Comparison of ENCODE assay signal across 18 cellular contexts in the genomic region with DNA sequence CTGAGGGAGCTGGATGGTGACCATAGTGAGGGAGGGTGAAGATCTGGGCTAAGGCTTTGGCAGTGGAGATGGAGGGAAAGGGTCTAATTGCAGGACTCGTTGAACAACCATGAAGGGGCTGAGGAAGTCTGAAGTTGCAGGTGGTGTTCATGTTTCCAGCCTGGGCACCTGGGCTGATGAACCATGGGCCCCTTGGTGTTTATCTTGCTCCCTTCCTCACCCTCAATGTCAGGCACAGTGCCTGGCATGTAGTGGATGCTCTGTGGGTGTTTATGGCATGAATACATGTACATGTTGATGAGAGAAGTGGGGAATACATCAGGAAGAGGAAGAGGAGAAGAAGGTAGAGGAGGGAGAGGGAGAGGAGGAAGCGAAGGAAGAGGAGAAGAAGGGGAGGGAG. TPM values are rescaled to one million over a fixed set of nuclear protein-coding genes. Genes with fewer than 3 reads are reported as not detected.
DNase-seq lines count a peak whose midpoint lies in the region; ATAC-seq and TF ChIP-seq lines count a peak whose summit lies in the region.
"Had no signal": no experiment of that assay in that cellular context is flagged by ENCODE, and none has a peak within 500 bp of the region (broad histone marks: within the 10 kb centered on the region; RNA-seq: fewer than 3 reads in every experiment).

No MANE protein-coding gene starts in this region.

- H3K9me3 Mint-ChIP-seq in endodermal cell (no peaks in the 10 kb centered on the region), type B pancreatic cell (no peaks in the 10 kb centered on the region)
- H3K9me3 Mint-ChIP-seq: CD8-positive, alpha-beta memory T cell; GM23338; HFFc6 had no signal

- WGBS in endodermal cell (ENCODE audit: insufficient coverage in 1 of 2, insufficient read length in 1 of 2), 2 experiments: 88 to 100% methylated on average over 1 to 2 of the region's 2 CpGs
- WGBS in psoas muscle, 3 donors: 53 to 74% (median 68%) methylated on average over 2 of the region's 2 CpGs

- H3K36me3 Mint-ChIP-seq in endodermal cell (ENCODE audit: low read depth): no peaks in the 10 kb centered on the region
- no peaks in the 10 kb centered on the region for H3K36me3 Mint-ChIP-seq in type B pancreatic cell
- H3K36me3 Mint-ChIP-seq: CD4-positive, CD25-positive, alpha-beta regulatory T cell; CD8-positive, alpha-beta memory T cell; IgD-negative memory B cell had no signal

- DNase-seq in adipocyte (ENCODE audit: low read depth) (no peak), endodermal cell (peak; percentile 13), psoas muscle (no peak), type B pancreatic cell (ENCODE audit: extremely low spot score, unreplicated experiment) (peak; percentile 32), midbrain (lab: John Stamatoyannopoulos, UW) (no peak), head of caudate nucleus (no peak)
- DNase-seq: ACHN; BE2C; C1 segment of cervical spinal cord; CD4-positive, CD25-positive, alpha-beta regulatory T cell; CD8-positive, alpha-beta memory T cell; COR-L47; HFFc6 had no signal

- intact Hi-C loops in psoas muscle (cut with DNase I) (no loop called here), head of caudate nucleus (cut with DNase I) (no loop called here)

- H3K4me3 ChIP-seq in adipocyte (ENCODE audit: low read length): peak overlapping the region; percentile 68
- no peak overlapping the region for H3K4me3 ChIP-seq in endodermal cell (ENCODE audit: low read length)
- H3K4me3 ChIP-seq in psoas muscle: no peak overlapping the region
- H3K4me3 ChIP-seq: GM23338 had no signal

- H3K4me1 ChIP-seq in adipocyte (ENCODE audit: control insufficient read depth, insufficient read depth, low read length) (peaks cover 45% of the 10 kb centered on the region), endodermal cell (ENCODE audit: control insufficient read depth, insufficient read depth, low read length) (no peaks in the 10 kb centered on the region), psoas muscle (peaks cover 5% of the 10 kb centered on the region)
- H3K4me1 ChIP-seq: BE2C had no signal

- H3K27me3 Mint-ChIP-seq in endodermal cell (ENCODE audit: insufficient read depth) (no peaks in the 10 kb centered on the region), type B pancreatic cell (peaks cover 2% of the 10 kb centered on the region)

- TF ChIP-seq CTCF in endodermal cell (conservative IDR thresholded peaks at IDR 0.05) (no peak), psoas muscle (IDR thresholded peaks at IDR 0.05) (no peak), type B pancreatic cell (conservative IDR thresholded peaks at IDR 0.05) (no peak)

- H3K4me1 Mint-ChIP-seq in endodermal cell (no peaks in the 10 kb centered on the region), type B pancreatic cell (ENCODE audit: unreplicated experiment) (no peaks in the 10 kb centered on the region)
- H3K4me1 Mint-ChIP-seq: CD4-positive, CD25-positive, alpha-beta regulatory T cell; CD8-positive, alpha-beta memory T cell; IgD-negative memory B cell had no signal

- no peak overlapping the region for H3K4me3 Mint-ChIP-seq in endodermal cell
- H3K4me3 Mint-ChIP-seq in type B pancreatic cell: no peak overlapping the region
- H3K4me3 Mint-ChIP-seq: CD4-positive, CD25-positive, alpha-beta regulatory T cell; CD8-positive, alpha-beta memory T cell; GM23338; HFFc6; IgD-negative memory B cell had no signal

- no peak for ATAC-seq in psoas muscle
- ATAC-seq in GM18870 (IDR thresholded peaks at IDR 0.05; ENCODE audit: unreplicated experiment): no peak
- ATAC-seq: GM23338, HCT116 had no signal

- H3K9ac ChIP-seq in adipocyte (ENCODE audit: low read length) (peak overlapping the region; percentile 81), endodermal cell (ENCODE audit: extremely low read depth, low read length, poor library complexity, severe bottlenecking) (no peak overlapping the region)

- no peaks in the 10 kb centered on the region for H3K27me3 ChIP-seq in adipocyte (replicated peaks; ENCODE audit: control insufficient read depth, insufficient read depth, low read length)
- H3K27me3 ChIP-seq in endodermal cell (ENCODE audit: control insufficient read depth, insufficient read depth, low read length, poor library complexity, severe bottlenecking): no peaks in the 10 kb centered on the region
- H3K27me3 ChIP-seq in psoas muscle (ENCODE audit: insufficient read depth in 3 of 3, low read length in 2 of 3): no peaks in the 10 kb centered on the region
- H3K27me3 ChIP-seq: BE2C had no signal

- H3K36me3 ChIP-seq in adipocyte (ENCODE audit: control insufficient read depth, insufficient read depth, low read length, severe bottlenecking) (no peaks in the 10 kb centered on the region), endodermal cell (ENCODE audit: control insufficient read depth, insufficient read depth, low read length) (no peaks in the 10 kb centered on the region), psoas muscle (ENCODE audit: insufficient read depth in 1 of 2, low read depth in 1 of 2) (no peaks in the 10 kb centered on the region)
- H3K36me3 ChIP-seq: BE2C had no signal

- H3K27ac ChIP-seq in endodermal cell (ENCODE audit: low read depth, low read length) (no peak overlapping the region), psoas muscle (peak overlapping the region; percentile 41)
- H3K27ac ChIP-seq: HL-60 had no signal

- H3K9me3 ChIP-seq in adipocyte (ENCODE audit: control insufficient read depth, low read length): no peaks in the 10 kb centered on the region
- no peaks in the 10 kb centered on the region for H3K9me3 ChIP-seq in endodermal cell (ENCODE audit: control insufficient read depth, low read length)
- H3K9me3 ChIP-seq in psoas muscle: no peaks in the 10 kb centered on the region
- H3K9me3 ChIP-seq: BE2C had no signal

- H3K27ac Mint-ChIP-seq in endodermal cell (no peak overlapping the region), type B pancreatic cell (no peak overlapping the region)
- H3K27ac Mint-ChIP-seq: CD4-positive, CD25-positive, alpha-beta regulatory T cell; CD8-positive, alpha-beta memory T cell; GM23338; HFFc6; IgD-negative memory B cell had no signal

RNA-seq across cellular contexts. Expression of a gene that starts 31.3 kb away (rescaled TPM):
- total RNA-seq in endodermal cell (under 1 TPM in 1 of 2 donors, not detected in 1; 0.27 TPM), psoas muscle (10 to 100 TPM in 2 of 4 donors, 1 to 10 TPM in 2; 5.6 to 34.7 (median 14.3) TPM), type B pancreatic cell (ENCODE audit: low replicate concordance) (0.12 and 0.68 TPM in 2 replicates)
- 0.39 TPM for polyA plus RNA-seq in endodermal cell (2013, experiment 1 of 2)
- polyA plus RNA-seq in endodermal cell (2013, experiment 2 of 2): 0.33 TPM
- polyA plus RNA-seq in psoas muscle: 1 to 10 TPM; 2.9 to 7.5 (median 3.7) TPM
- total RNA-seq: CD4-positive, CD25-positive, alpha-beta regulatory T cell; CD8-positive, alpha-beta memory T cell had no signal

Comparison
In these comparisons a context has a peak if more than half of its experiments do, and no peak if none do; other contexts are left out.
1. DNase-seq: peak in endodermal cell (single experiment) and type B pancreatic cell (single experiment); none in adipocyte (single experiment), psoas muscle (0 of 2), midbrain (single experiment) and head of caudate nucleus (0 of 42).